8 cellular contexts compared by ENCODE assay signal in genomic region chr15:101250931-101251829, GRCh38. TPM values are rescaled to one million over a fixed set of nuclear protein-coding genes. Genes with fewer than 3 reads are reported as not detected.
DNase-seq lines count a peak whose midpoint lies in the region; ATAC-seq and TF ChIP-seq lines count a peak whose summit lies in the region.

No MANE protein-coding gene starts in this region.

- H3K27me3 Mint-ChIP-seq in CD8-positive, alpha-beta memory T cell, result no peaks in the 10 kb centered on the region
- H3K27me3 Mint-ChIP-seq in central memory CD8-positive, alpha-beta T cell, result no peaks in the 10 kb centered on the region

- no peaks in the 10 kb centered on the region for H3K9me3 ChIP-seq in CD8-positive, alpha-beta memory T cell (ENCODE audit: low read length)
- H3K9me3 ChIP-seq in SU-DHL-6 (ENCODE audit: insufficient read depth, low read length) (no peaks in the 10 kb centered on the region), left lung (no peaks in the 10 kb centered on the region), stomach smooth muscle (ENCODE audit: control insufficient read depth in 2 of 2, low read length in 2 of 2) (no peaks in the 10 kb centered on the region)

- H3K27me3 ChIP-seq in CD8-positive, alpha-beta memory T cell (ENCODE audit: insufficient read depth, low read length, poor library complexity, severe bottlenecking), result no peaks in the 10 kb centered on the region
- H3K27me3 ChIP-seq in SU-DHL-6 (ENCODE audit: low read length) (no peaks in the 10 kb centered on the region), left lung (no peaks in the 10 kb centered on the region), stomach smooth muscle (ENCODE audit: control insufficient read depth in 1 of 2, insufficient read depth in 2 of 2, low read length in 2 of 2) (no peaks in the 10 kb centered on the region)

- no peaks in the 10 kb centered on the region for H3K36me3 ChIP-seq in CD8-positive, alpha-beta memory T cell (ENCODE audit: insufficient read depth, low read length)
- H3K36me3 ChIP-seq in SU-DHL-6 (ENCODE audit: low read length), result no peaks in the 10 kb centered on the region
- no peaks in the 10 kb centered on the region for H3K36me3 ChIP-seq in left lung
- H3K36me3 ChIP-seq in stomach smooth muscle (ENCODE audit: control insufficient read depth in 2 of 2, insufficient read depth in 2 of 2, low read length in 2 of 2), result no peaks in the 10 kb centered on the region

- DNase-seq in CD8-positive, alpha-beta memory T cell, result peak in 2 of 5 donors; percentile 5 to 49
- no peak for DNase-seq in central memory CD8-positive, alpha-beta T cell (ENCODE audit: low spot score in 2 of 2)
- DNase-seq in left lung, result peak in 1 of 2 donors; percentile 87
- no peak for DNase-seq in KG1 (lab: John Stamatoyannopoulos, UW)

- H3K27ac Mint-ChIP-seq in CD8-positive, alpha-beta memory T cell, result peak overlapping the region; percentile 85 to 95 (median 91)
- H3K27ac Mint-ChIP-seq in central memory CD8-positive, alpha-beta T cell (ENCODE audit: low read depth), result peak overlapping the region; percentile 80

- H3K4me1 ChIP-seq in CD8-positive, alpha-beta memory T cell (ENCODE audit: insufficient read depth, low read length), result peaks cover 24% of the 10 kb centered on the region
- peaks cover 19 to 64% of the 10 kb centered on the region in 2 donors for H3K4me1 ChIP-seq in left lung
- H3K4me1 ChIP-seq in stomach smooth muscle (ENCODE audit: control insufficient read depth, insufficient read depth, low read length), result peaks cover 26% of the 10 kb centered on the region

- peaks cover 11% of the 10 kb centered on the region for H3F3A ChIP-seq in SU-DHL-6 (ENCODE audit: insufficient read depth)

- peaks cover 0 to 11% (median 0%) of the 10 kb centered on the region in 3 donors for H3K36me3 Mint-ChIP-seq in CD8-positive, alpha-beta memory T cell
- H3K36me3 Mint-ChIP-seq in central memory CD8-positive, alpha-beta T cell (ENCODE audit: insufficient read depth), result peaks cover 15% of the 10 kb centered on the region

- H3K4me3 Mint-ChIP-seq in CD8-positive, alpha-beta memory T cell, result peak overlapping the region; percentile 89 to 94 (median 91)
- H3K4me3 Mint-ChIP-seq in central memory CD8-positive, alpha-beta T cell, result peak overlapping the region; percentile 97

- peak overlapping the region; percentile 58 for H3K4me3 ChIP-seq in CD8-positive, alpha-beta memory T cell (ENCODE audit: low read length)
- H3K4me3 ChIP-seq in SU-DHL-6 (ENCODE audit: insufficient read depth, low read length, poor library complexity, severe bottlenecking) (peak overlapping the region; percentile 77), left lung (peak overlapping the region; percentile 61 to 89), stomach smooth muscle (ENCODE audit: low read length in 2 of 2) (peak overlapping the region; percentile 83 to 85)

- no peak overlapping the region for H2AFZ ChIP-seq in SU-DHL-6 (ENCODE audit: low read depth, low read length, severe bottlenecking)

- 0 out of 2 replicates have a peak, but pooled peaks cover 4% of the 10 kb centered on the region for H4K20me1 ChIP-seq in SU-DHL-6 (ENCODE audit: low read depth, low read length)

- H3K4me2 ChIP-seq in SU-DHL-6 (ENCODE audit: low read depth, low read length, poor library complexity, severe bottlenecking), result peak overlapping the region; percentile 76

- H3K9ac ChIP-seq in SU-DHL-6 (ENCODE audit: low read length) (peak overlapping the region; percentile 64), stomach smooth muscle (ENCODE audit: low read length in 2 of 2) (peak overlapping the region; percentile 74 to 78)

- TF ChIP-seq CTCF in SU-DHL-6 (IDR thresholded peaks at IDR 0.05; ENCODE audit: insufficient read depth, low read length, poor library complexity, severe bottlenecking), result no peak
- no peak for TF ChIP-seq CTCF in left lung (IDR thresholded peaks at IDR 0.05)

- POLR2A ChIA-PET in CD8-positive, alpha-beta memory T cell (lab: Charles Lee), result interaction anchor here (0.6 to 2.1 kb wide), 4 partner anchors 9 to 1954 kb away, joined by 3 to 15 read pairs (median 8); partner anchors contain the start of gene SNRPA1

- peaks cover 48 to 56% (median 53%) of the 10 kb centered on the region in 3 donors for H3K4me1 Mint-ChIP-seq in CD8-positive, alpha-beta memory T cell
- H3K4me1 Mint-ChIP-seq in central memory CD8-positive, alpha-beta T cell, result peaks cover 46% of the 10 kb centered on the region

- peak overlapping the region; percentile 51 for H3K27ac ChIP-seq in CD8-positive, alpha-beta memory T cell (ENCODE audit: low read depth, low read length)
- H3K27ac ChIP-seq in SU-DHL-6 (ENCODE audit: low read depth, low read length) (no peak overlapping the region; the same call in 1 of the 2 replicates), left lung (peak overlapping the region; percentile 84 to 92), stomach smooth muscle (ENCODE audit: low read length) (peak overlapping the region; percentile 37)

- intact Hi-C loops in left lung (cut with DNase I), result loop anchor here in 1 of 2 donors (10.0 kb wide), 2 partner anchors 166 to 236 kb away; no protein-coding TSS in a partner anchor

- CTCF ChIA-PET in CD8-positive, alpha-beta memory T cell (lab: Charles Lee), result interaction anchor here (0.9 to 2.2 kb wide), 6 partner anchors 9 to 244 kb away, joined by 3 to 5 read pairs (median 3); no protein-coding TSS in a partner anchor

- peaks cover 24% of the 10 kb centered on the region for H3K79me2 ChIP-seq in SU-DHL-6 (ENCODE audit: insufficient read depth, low read length)

- no peaks in the 10 kb centered on the region for H3K9me2 ChIP-seq in SU-DHL-6 (replicated peaks; ENCODE audit: insufficient read depth, low read length)

- ATAC-seq in GM19372 (IDR thresholded peaks at IDR 0.05; ENCODE audit: low read depth, unreplicated experiment), result peak; percentile 36
- peak; percentile 11 for ATAC-seq in HG03439 (IDR thresholded peaks at IDR 0.05; ENCODE audit: unreplicated experiment)
- peak; percentile 63 for ATAC-seq in central memory CD8-positive, alpha-beta T cell (replicated peaks; ENCODE audit: extremely low read depth, poor library complexity, severe bottlenecking)
- peak; percentile 45 for ATAC-seq in left lung

- H3K9me3 Mint-ChIP-seq in CD8-positive, alpha-beta memory T cell, result no peaks in the 10 kb centered on the region
- H3K9me3 Mint-ChIP-seq in central memory CD8-positive, alpha-beta T cell, result no peaks in the 10 kb centered on the region

RNA-seq across cellular contexts. Expression of gene CHSY1, which starts 0.7 kb away (rescaled TPM):
- total RNA-seq in CD8-positive, alpha-beta memory T cell, result 10 to 100 TPM; 49.4 to 49.7 TPM
- 3.6 TPM for polyA plus RNA-seq in CD8-positive, alpha-beta memory T cell
- 10 to 100 TPM; 33.3 to 34.6 TPM for total RNA-seq in left lung

RNA-seq across cellular contexts. Expression of gene SELENOS, which starts 26.1 kb away (rescaled TPM):
- total RNA-seq in CD8-positive, alpha-beta memory T cell, result 10 to 100 TPM; 46.7 to 47.8 TPM
- 81.2 TPM for polyA plus RNA-seq in CD8-positive, alpha-beta memory T cell
- total RNA-seq in left lung, result 10 to 100 TPM; 62.8 to 78.7 TPM

RNA-seq across cellular contexts. Expression of gene SNRPA1, which starts 43.9 kb away (rescaled TPM):
- total RNA-seq in CD8-positive, alpha-beta memory T cell, result 100 to 1,000 TPM; 213 to 225 TPM
- polyA plus RNA-seq in CD8-positive, alpha-beta memory T cell, result 74.4 TPM
- total RNA-seq in left lung, result 10 to 100 TPM; 34.4 to 49.9 TPM

Comparison
In these comparisons a context has a peak if more than half of its experiments do, and no peak if none do; other contexts are left out.
1. ATAC-seq: peak in every context shown above with its lines; median percentile 63 in central memory CD8-positive, alpha-beta T cell; 45 in left lung; 36 in GM19372; 11 in HG03439.
2. RNA of gene SNRPA1, which starts 43.9 kb away (total RNA-seq): 213 to 225 TPM in CD8-positive, alpha-beta memory T cell; 34.4 to 49.9 TPM in left lung; every median in the first group is over 4 times any median in the second.
3. Peak in every context shown above with its lines, with median percentiles within 50 percentile points of each other: H3K4me3 ChIP-seq.